Comparison of ENCODE assay signal across 1 cellular context in the genomic region with DNA sequence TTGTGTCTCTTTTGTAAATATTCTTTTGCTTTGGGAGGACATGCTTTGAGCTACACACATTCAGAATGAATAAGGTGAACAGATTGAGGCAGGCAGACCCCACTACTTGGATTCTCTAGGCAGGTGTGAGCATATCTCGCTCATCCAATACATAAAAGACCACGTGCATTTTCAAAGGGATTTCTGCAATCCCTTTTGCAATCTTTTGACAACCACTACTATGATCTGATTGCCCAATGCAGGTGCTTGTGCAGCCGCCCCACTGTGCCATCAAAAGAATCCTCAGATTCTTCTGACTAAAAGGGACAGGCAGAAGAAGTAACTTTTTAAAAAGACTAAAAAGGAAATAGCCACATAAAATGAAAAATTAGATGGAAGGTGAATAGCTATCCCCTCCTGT.
TF ChIP-seq lines count a peak whose summit lies in the region.

No MANE protein-coding gene starts in this region.

TF ChIP-seq in HepG2, 621 proteins besides CTCF, POLR2A, EP300 and RAD21 (continued from another document and continues in another):
- TF ChIP-seq, protein P1, sequence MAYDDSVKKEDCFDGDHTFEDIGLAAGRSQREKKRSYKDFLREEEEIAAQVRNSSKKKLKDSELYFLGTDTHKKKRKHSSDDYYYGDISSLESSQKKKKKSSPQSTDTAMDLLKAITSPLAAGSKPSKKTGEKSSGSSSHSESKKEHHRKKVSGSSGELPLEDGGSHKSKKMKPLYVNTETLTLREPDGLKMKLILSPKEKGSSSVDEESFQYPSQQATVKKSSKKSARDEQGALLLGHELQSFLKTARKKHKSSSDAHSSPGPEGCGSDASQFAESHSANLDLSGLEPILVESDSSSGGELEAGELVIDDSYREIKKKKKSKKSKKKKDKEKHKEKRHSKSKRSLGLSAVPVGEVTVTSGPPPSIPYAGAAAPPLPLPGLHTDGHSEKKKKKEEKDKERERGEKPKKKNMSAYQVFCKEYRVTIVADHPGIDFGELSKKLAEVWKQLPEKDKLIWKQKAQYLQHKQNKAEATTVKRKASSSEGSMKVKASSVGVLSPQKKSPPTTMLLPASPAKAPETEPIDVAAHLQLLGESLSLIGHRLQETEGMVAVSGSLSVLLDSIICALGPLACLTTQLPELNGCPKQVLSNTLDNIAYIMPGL (CRISPR knock-in tag; IDR thresholded peaks at IDR 0.05; ENCODE audit: borderline replicate concordance in 1 of 2, low read depth in 1 of 2) = 0 out of 4 replicates have a peak, but pooled peaks of 1 of the 2 experiments have one; percentile 17
- TF ChIP-seq FLYWCH1 (CRISPR knock-in tag; IDR thresholded peaks at IDR 0.05) (no peak), SIX1 (CRISPR knock-in tag; IDR thresholded peaks at IDR 0.05; ENCODE audit: borderline replicate concordance) (no peak), SMARCE1 (IDR thresholded peaks at IDR 0.05; ENCODE audit: borderline replicate concordance) (no peak), NFYC (CRISPR knock-in tag; IDR thresholded peaks at IDR 0.05) (no peak), CBX5 (CRISPR knock-in tag; IDR thresholded peaks at IDR 0.05; ENCODE audit: borderline replicate concordance) (peak; percentile 57; the same call in 1 of the 2 replicates), HDAC1 (CRISPR knock-in tag; IDR thresholded peaks at IDR 0.05) (no peak), GATAD2A (CRISPR knock-in tag; IDR thresholded peaks at IDR 0.05) (peak; percentile 90), ETV5 (CRISPR knock-in tag; IDR thresholded peaks at IDR 0.05; ENCODE audit: borderline replicate concordance) (no peak), FOSL2 (CRISPR knock-in tag; IDR thresholded peaks at IDR 0.05) (peak; percentile 87), FOXK2 (IDR thresholded peaks at IDR 0.05) (no peak), THYN1 (CRISPR knock-in tag; IDR thresholded peaks at IDR 0.05; ENCODE audit: borderline replicate concordance, low read depth) (no peak), RFXAP (CRISPR knock-in tag; IDR thresholded peaks at IDR 0.05; ENCODE audit: borderline replicate concordance) (no peak), NFIC (IDR thresholded peaks at IDR 0.05; ENCODE audit: low read length) (no peak), AGO1 (IDR thresholded peaks at IDR 0.05; ENCODE audit: low read depth, low read length, poor library complexity, severe bottlenecking) (no peak), ZNF296 (CRISPR knock-in tag; conservative IDR thresholded peaks at IDR 0.05) (no peak), TBL1XR1 (IDR thresholded peaks at IDR 0.05; ENCODE audit: borderline replicate concordance, low read length, partially characterized antibody) (no peak), SRSF4 (IDR thresholded peaks at IDR 0.05; ENCODE audit: low read depth, low read length, poor library complexity, severe bottlenecking) (no peak), ZNF552 (CRISPR knock-in tag; IDR thresholded peaks at IDR 0.05; ENCODE audit: borderline replicate concordance) (no peak), FOXA3 (CRISPR knock-in tag; IDR thresholded peaks at IDR 0.05) (peak; percentile 71; the same call in 1 of the 2 replicates), KLF11 (CRISPR knock-in tag; IDR thresholded peaks at IDR 0.05) (0 out of 2 replicates have a peak, but pooled peaks have one; percentile 23), HES4 (CRISPR knock-in tag; IDR thresholded peaks at IDR 0.05; ENCODE audit: borderline replicate concordance) (no peak), ZNF616 (CRISPR knock-in tag; IDR thresholded peaks at IDR 0.05; ENCODE audit: low read depth) (no peak), ZNF644 (CRISPR knock-in tag; IDR thresholded peaks at IDR 0.05; ENCODE audit: low read depth) (peak; percentile 59; the same call in 1 of the 2 replicates), ZNF724P (CRISPR knock-in tag; IDR thresholded peaks at IDR 0.05; ENCODE audit: borderline replicate concordance) (no peak), HNRNPLL (IDR thresholded peaks at IDR 0.05; ENCODE audit: low read depth, low read length, poor library complexity, severe bottlenecking) (no peak), YY1 (IDR thresholded peaks at IDR 0.05; ENCODE audit: insufficient read depth, insufficient replicate concordance, low read depth, low read length) (no peak), ZNF614 (CRISPR knock-in tag; IDR thresholded peaks at IDR 0.05; ENCODE audit: borderline replicate concordance) (no peak), TARDBP (CRISPR knock-in tag; IDR thresholded peaks at IDR 0.05) (peak; percentile 37; the same call in 1 of the 2 replicates), NCOA1 (CRISPR knock-in tag; IDR thresholded peaks at IDR 0.05) (no peak), ZC3H4 (CRISPR knock-in tag; IDR thresholded peaks at IDR 0.05; ENCODE audit: borderline replicate concordance) (no peak)
- TF ChIP-seq, protein P2, sequence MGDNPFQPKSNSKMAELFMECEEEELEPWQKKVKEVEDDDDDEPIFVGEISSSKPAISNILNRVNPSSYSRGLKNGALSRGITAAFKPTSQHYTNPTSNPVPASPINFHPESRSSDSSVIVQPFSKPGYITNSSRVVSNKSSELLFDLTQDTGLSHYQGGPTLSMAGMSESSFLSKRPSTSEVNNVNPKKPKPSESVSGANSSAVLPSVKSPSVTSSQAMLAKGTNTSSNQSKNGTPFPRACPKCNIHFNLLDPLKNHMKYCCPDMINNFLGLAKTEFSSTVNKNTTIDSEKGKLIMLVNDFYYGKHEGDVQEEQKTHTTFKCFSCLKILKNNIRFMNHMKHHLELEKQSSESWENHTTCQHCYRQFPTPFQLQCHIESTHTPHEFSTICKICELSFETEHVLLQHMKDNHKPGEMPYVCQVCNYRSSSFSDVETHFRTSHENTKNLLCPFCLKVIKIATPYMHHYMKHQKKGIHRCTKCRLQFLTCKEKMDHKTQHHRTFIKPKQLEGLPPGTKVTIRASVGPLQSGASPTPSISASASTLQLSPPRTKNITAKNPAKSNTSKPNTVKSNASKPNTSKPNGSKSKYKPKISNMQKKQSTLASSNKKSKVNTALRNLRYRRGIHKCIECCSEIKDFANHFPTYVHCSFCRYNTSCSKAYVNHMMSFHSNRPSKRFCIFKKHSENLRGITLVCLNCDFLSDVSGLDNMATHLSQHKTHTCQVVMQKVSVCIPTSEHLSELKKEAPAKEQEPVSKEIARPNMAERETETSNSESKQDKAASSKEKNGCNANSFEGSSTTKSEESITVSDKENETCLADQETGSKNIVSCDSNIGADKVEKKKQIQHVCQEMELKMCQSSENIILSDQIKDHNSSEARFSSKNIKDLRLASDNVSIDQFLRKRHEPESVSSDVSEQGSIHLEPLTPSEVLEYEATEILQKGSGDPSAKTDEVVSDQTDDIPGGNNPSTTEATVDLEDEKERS (CRISPR knock-in tag; IDR thresholded peaks at IDR 0.05) = no peak
- TF ChIP-seq, protein P3, sequence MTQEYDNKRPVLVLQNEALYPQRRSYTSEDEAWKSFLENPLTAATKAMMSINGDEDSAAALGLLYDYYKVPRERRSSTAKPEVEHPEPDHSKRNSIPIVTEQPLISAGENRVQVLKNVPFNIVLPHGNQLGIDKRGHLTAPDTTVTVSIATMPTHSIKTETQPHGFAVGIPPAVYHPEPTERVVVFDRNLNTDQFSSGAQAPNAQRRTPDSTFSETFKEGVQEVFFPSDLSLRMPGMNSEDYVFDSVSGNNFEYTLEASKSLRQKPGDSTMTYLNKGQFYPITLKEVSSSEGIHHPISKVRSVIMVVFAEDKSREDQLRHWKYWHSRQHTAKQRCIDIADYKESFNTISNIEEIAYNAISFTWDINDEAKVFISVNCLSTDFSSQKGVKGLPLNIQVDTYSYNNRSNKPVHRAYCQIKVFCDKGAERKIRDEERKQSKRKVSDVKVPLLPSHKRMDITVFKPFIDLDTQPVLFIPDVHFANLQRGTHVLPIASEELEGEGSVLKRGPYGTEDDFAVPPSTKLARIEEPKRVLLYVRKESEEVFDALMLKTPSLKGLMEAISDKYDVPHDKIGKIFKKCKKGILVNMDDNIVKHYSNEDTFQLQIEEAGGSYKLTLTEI (CRISPR knock-in tag; conservative IDR thresholded peaks at IDR 0.05) = no peak
- TF ChIP-seq, protein P4, sequence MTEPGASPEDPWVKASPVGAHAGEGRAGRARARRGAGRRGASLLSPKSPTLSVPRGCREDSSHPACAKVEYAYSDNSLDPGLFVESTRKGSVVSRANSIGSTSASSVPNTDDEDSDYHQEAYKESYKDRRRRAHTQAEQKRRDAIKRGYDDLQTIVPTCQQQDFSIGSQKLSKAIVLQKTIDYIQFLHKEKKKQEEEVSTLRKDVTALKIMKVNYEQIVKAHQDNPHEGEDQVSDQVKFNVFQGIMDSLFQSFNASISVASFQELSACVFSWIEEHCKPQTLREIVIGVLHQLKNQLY (CRISPR knock-in tag; IDR thresholded peaks at IDR 0.05) = peak; percentile 35; the same call in 1 of the 2 replicates
- TF ChIP-seq, protein P5, sequence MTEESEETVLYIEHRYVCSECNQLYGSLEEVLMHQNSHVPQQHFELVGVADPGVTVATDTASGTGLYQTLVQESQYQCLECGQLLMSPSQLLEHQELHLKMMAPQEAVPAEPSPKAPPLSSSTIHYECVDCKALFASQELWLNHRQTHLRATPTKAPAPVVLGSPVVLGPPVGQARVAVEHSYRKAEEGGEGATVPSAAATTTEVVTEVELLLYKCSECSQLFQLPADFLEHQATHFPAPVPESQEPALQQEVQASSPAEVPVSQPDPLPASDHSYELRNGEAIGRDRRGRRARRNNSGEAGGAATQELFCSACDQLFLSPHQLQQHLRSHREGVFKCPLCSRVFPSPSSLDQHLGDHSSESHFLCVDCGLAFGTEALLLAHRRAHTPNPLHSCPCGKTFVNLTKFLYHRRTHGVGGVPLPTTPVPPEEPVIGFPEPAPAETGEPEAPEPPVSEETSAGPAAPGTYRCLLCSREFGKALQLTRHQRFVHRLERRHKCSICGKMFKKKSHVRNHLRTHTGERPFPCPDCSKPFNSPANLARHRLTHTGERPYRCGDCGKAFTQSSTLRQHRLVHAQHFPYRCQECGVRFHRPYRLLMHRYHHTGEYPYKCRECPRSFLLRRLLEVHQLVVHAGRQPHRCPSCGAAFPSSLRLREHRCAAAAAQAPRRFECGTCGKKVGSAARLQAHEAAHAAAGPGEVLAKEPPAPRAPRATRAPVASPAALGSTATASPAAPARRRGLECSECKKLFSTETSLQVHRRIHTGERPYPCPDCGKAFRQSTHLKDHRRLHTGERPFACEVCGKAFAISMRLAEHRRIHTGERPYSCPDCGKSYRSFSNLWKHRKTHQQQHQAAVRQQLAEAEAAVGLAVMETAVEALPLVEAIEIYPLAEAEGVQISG (CRISPR knock-in tag; IDR thresholded peaks at IDR 0.05) = peak; percentile 39; the same call in 1 of the 2 replicates
- TF ChIP-seq, protein P6, sequence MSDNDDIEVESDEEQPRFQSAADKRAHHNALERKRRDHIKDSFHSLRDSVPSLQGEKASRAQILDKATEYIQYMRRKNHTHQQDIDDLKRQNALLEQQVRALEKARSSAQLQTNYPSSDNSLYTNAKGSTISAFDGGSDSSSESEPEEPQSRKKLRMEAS (IDR thresholded peaks at IDR 0.05) = peak; percentile 71
- TF ChIP-seq, protein P7, sequence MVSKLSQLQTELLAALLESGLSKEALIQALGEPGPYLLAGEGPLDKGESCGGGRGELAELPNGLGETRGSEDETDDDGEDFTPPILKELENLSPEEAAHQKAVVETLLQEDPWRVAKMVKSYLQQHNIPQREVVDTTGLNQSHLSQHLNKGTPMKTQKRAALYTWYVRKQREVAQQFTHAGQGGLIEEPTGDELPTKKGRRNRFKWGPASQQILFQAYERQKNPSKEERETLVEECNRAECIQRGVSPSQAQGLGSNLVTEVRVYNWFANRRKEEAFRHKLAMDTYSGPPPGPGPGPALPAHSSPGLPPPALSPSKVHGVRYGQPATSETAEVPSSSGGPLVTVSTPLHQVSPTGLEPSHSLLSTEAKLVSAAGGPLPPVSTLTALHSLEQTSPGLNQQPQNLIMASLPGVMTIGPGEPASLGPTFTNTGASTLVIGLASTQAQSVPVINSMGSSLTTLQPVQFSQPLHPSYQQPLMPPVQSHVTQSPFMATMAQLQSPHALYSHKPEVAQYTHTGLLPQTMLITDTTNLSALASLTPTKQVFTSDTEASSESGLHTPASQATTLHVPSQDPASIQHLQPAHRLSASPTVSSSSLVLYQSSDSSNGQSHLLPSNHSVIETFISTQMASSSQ (IDR thresholded peaks at IDR 0.05; ENCODE audit: low read depth) = no peak
- TF ChIP-seq, protein P7 (CRISPR knock-in tag; IDR thresholded peaks at IDR 0.05; ENCODE audit: borderline replicate concordance) = 0 out of 2 replicates have a peak, but pooled peaks have one; percentile 31
- TF ChIP-seq, protein P8, sequence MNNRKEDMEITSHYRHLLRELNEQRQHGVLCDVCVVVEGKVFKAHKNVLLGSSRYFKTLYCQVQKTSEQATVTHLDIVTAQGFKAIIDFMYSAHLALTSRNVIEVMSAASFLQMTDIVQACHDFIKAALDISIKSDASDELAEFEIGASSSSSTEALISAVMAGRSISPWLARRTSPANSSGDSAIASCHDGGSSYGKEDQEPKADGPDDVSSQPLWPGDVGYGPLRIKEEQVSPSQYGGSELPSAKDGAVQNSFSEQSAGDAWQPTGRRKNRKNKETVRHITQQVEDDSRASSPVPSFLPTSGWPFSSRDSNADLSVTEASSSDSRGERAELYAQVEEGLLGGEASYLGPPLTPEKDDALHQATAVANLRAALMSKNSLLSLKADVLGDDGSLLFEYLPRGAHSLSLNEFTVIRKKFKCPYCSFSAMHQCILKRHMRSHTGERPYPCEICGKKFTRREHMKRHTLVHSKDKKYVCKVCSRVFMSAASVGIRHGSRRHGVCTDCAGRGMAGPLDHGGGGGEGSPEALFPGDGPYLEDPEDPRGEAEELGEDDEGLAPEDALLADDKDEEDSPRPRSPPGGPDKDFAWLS (CRISPR knock-in tag; IDR thresholded peaks at IDR 0.05; ENCODE audit: borderline replicate concordance) = no peak
- TF ChIP-seq, protein P9, sequence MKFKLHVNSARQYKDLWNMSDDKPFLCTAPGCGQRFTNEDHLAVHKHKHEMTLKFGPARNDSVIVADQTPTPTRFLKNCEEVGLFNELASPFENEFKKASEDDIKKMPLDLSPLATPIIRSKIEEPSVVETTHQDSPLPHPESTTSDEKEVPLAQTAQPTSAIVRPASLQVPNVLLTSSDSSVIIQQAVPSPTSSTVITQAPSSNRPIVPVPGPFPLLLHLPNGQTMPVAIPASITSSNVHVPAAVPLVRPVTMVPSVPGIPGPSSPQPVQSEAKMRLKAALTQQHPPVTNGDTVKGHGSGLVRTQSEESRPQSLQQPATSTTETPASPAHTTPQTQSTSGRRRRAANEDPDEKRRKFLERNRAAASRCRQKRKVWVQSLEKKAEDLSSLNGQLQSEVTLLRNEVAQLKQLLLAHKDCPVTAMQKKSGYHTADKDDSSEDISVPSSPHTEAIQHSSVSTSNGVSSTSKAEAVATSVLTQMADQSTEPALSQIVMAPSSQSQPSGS (CRISPR knock-in tag; IDR thresholded peaks at IDR 0.05) = peak; percentile 48; the same call in 1 of the 2 replicates
